In the genomic region with DNA sequence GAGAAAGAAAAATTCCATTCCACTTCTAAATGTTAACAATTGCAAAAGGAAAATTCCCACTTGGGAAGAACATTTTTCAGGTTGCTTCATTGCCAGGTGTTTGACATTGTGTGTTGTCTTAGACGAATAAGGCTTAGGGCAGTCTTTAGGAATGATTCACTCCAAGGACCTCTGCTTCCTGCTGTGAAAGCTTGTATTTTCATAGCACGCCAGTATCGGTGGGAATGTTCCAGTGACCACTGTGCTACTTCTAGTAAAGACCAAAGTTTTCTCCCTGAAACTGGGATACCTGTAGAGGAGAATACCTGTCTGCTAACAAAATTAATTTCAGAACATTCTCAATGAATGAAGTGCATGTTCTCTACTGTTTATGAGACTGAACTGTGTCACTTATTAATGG, we compare ENCODE assay signal across 17 cellular contexts.
DNase-seq lines count a peak whose midpoint lies in the region; ATAC-seq, FAIRE-seq and TF ChIP-seq lines count a peak whose summit lies in the region.
"Had no signal": no experiment of that assay in that cellular context is flagged by ENCODE, and none has a peak within 500 bp of the region (broad histone marks: within the 10 kb centered on the region; RNA-seq: fewer than 3 reads in every experiment).

No MANE protein-coding gene starts in this region.

- H3K4me1 ChIP-seq in HCT116 (ENCODE audit: control insufficient read depth in 1 of 2, insufficient read depth in 2 of 2, low read length in 2 of 2), result peaks cover 13 to 15% of the 10 kb centered on the region in 2 experiments
- no peaks in the 10 kb centered on the region for H3K4me1 ChIP-seq in H1 (replicated peaks in 1 of 4; ENCODE audit: control insufficient read depth in 3 of 4, insufficient read depth in 4 of 4, low read length in 3 of 4)
- H3K4me1 ChIP-seq: ascending aorta, BE2C had no signal

- CTCF ChIA-PET in HCT116 (lab: Charles Lee) (no interaction called here), H1 (lab: Charles Lee; ENCODE audit: partially characterized antibody) (interaction anchor here (0.7 to 1.2 kb wide), 2 partner anchors 12 to 1626 kb away, joined by 3 read pairs; no protein-coding TSS in a partner anchor)

- H3K4me2 ChIP-seq in HCT116 (ENCODE audit: low read length) (peak overlapping the region; percentile 27), H1 (ENCODE audit: insufficient read depth in 1 of 2, low read depth in 2 of 2, low read length in 2 of 2) (no peak overlapping the region)
- H3K4me2 ChIP-seq: SK-N-SH had no signal

- H2BK20ac ChIP-seq in H1 (ENCODE audit: low read length), result no peak overlapping the region

- H3K14ac ChIP-seq in H1 (ENCODE audit: insufficient read length), result no peak overlapping the region

- H2AFZ ChIP-seq in HCT116 (ENCODE audit: low read depth, low read length, poor library complexity, severe bottlenecking) (no peak overlapping the region), H1 (ENCODE audit: low read length) (no peak overlapping the region)

- H3K9me2 ChIP-seq in HCT116 (ENCODE audit: insufficient read depth), result no peaks in the 10 kb centered on the region
- H3K9me2 ChIP-seq: SK-N-SH had no signal

- no peak overlapping the region for H2AK5ac ChIP-seq in H1 (ENCODE audit: low read depth, low read length)

- H3K9me3 ChIP-seq in HCT116 (ENCODE audit: control insufficient read depth in 1 of 2, insufficient read depth in 1 of 2, low read depth in 1 of 2, low read length in 2 of 2) (no peaks in the 10 kb centered on the region), H1 (ENCODE audit: insufficient read depth in 2 of 2, low read depth in 1 of 2, low read length in 1 of 2) (no peaks in the 10 kb centered on the region)
- H3K9me3 ChIP-seq: ascending aorta, BE2C, HAP-1, heart left ventricle, SK-N-SH had no signal

- H3K27ac ChIP-seq in HCT116 (ENCODE audit: low read depth, low read length) (peak overlapping the region; percentile 45; the same call in 1 of the 2 replicates), H1 (ENCODE audit: low read depth, low read length) (no peak overlapping the region)
- H3K27ac ChIP-seq: ascending aorta, heart left ventricle had no signal

- no peak for TF ChIP-seq POLR2A in HCT116 (IDR thresholded peaks at IDR 0.05; ENCODE audit: borderline replicate concordance, extremely low read depth, insufficient read depth, insufficient read length)
- no peak for TF ChIP-seq POLR2A in H1 (IDR thresholded peaks at IDR 0.05; ENCODE audit: control extremely low read depth in 1 of 2, low read depth in 2 of 2, low read length in 2 of 2)

- intact Hi-C loops in HCT116 (cut with micrococcal nuclease), result no loop called here

- H4K5ac ChIP-seq in H1 (ENCODE audit: insufficient read length, low read depth, low read length), result no peak overlapping the region

- H3K79me1 ChIP-seq in H1 (ENCODE audit: low read depth, low read length), result no peaks in the 10 kb centered on the region

- no peak overlapping the region for H4K8ac ChIP-seq in H1 (ENCODE audit: extremely low read depth, insufficient read depth, low read length)

- TF ChIP-seq EP300 in H1 (IDR thresholded peaks at IDR 0.05; ENCODE audit: borderline replicate concordance in 1 of 2, low read depth in 2 of 2, low read length in 2 of 2), result no peak

- TF ChIP-seq RAD21 in HCT116 (IDR thresholded peaks at IDR 0.05; ENCODE audit: low read depth) (no peak), H1 (IDR thresholded peaks at IDR 0.05 in 1 of 2, conservative IDR thresholded peaks at IDR 0.05 in 1 of 2; ENCODE audit: low read depth in 2 of 2, low read length in 2 of 2) (no peak)

- no peak overlapping the region for H3K4me3 ChIP-seq in HCT116 (replicated peaks in 1 of 2; ENCODE audit: low read depth in 1 of 2, low read length in 2 of 2)
- H3K4me3 ChIP-seq in H1 (ENCODE audit: extremely low read depth in 1 of 4, insufficient read depth in 2 of 4, low read depth in 3 of 4, low read length in 4 of 4), result no peak overlapping the region
- H3K4me3 ChIP-seq: ascending aorta, HAP-1, heart left ventricle had no signal

- H3K27me3 ChIP-seq in HCT116 (ENCODE audit: insufficient read depth, low read length) (no peaks in the 10 kb centered on the region), H1 (replicated peaks in 1 of 4; ENCODE audit: control insufficient read depth in 3 of 4, extremely low read depth in 1 of 4, insufficient read depth in 3 of 4, low read length in 3 of 4) (no peaks in the 10 kb centered on the region)
- H3K27me3 ChIP-seq: ascending aorta, BE2C, heart left ventricle had no signal

- ATAC-seq in HCT116 (peak; percentile 71), HG02852 (IDR thresholded peaks at IDR 0.05; ENCODE audit: unreplicated experiment) (no peak)
- ATAC-seq: stimulated activated effector memory CD8-positive, alpha-beta T cell treated with anti-CD3 and anti-CD28 coated beads, Interleukin-12 subunit alpha, Interleukin-12 subunit beta, amount 100 ng/mL, for 72 hours had no signal

- H3K23me2 ChIP-seq in H1 (ENCODE audit: low read depth, low read length), result no peaks in the 10 kb centered on the region

- no peak overlapping the region for H2BK12ac ChIP-seq in H1 (ENCODE audit: low read depth, low read length)

- peak; percentile 18 for DNase-seq in HCT116 (ENCODE audit: low read depth, low spot score)
- DNase-seq in NCI-H69 (lab: John Stamatoyannopoulos, UW), result peak; percentile 89
- no peak for DNase-seq in H1 (ENCODE audit: low read depth in 1 of 2, low spot score in 2 of 2)
- DNase-seq in non-pigmented ciliary epithelial cell (ENCODE audit: low read depth), result peak; percentile 32
- no peak for DNase-seq in COLO829 (ENCODE audit: low spot score)
- no peak for DNase-seq in D341Med (ENCODE audit: low spot score)
- DNase-seq: activated CD4-positive, alpha-beta T cell treated with anti-CD3 and anti-CD28 coated beads for 48 hours; activated naive CD4-positive, alpha-beta T cell treated with anti-CD3 and anti-CD28 coated beads for 36 hours; heart left ventricle; mesenchymal stem cell; NCI-H526 treated with DMSO at 0.1 percent for 48 hours; SK-N-SH had no signal

- TF ChIP-seq CTCF in HCT116 (IDR thresholded peaks at IDR 0.05 in 2 of 3, conservative IDR thresholded peaks at IDR 0.05 in 1 of 3; ENCODE audit: borderline replicate concordance in 1 of 3, insufficient read depth in 1 of 3, low read depth in 2 of 3, low read length in 2 of 3), result no peak
- TF ChIP-seq CTCF in H1 (IDR thresholded peaks at IDR 0.05; ENCODE audit: control extremely low read depth in 1 of 3, insufficient read depth in 1 of 3, low read depth in 1 of 3, low read length in 3 of 3), result no peak

- H3K36me3 ChIP-seq in HCT116 (ENCODE audit: control insufficient read depth in 1 of 2, insufficient read depth in 2 of 2, low read length in 2 of 2) (no peaks in the 10 kb centered on the region), H1 (ENCODE audit: control insufficient read depth in 2 of 4, insufficient read depth in 4 of 4, low read length in 3 of 4) (no peaks in the 10 kb centered on the region)
- H3K36me3 ChIP-seq: ascending aorta, BE2C, HAP-1 had no signal

- no peak overlapping the region for H3K23ac ChIP-seq in H1 (ENCODE audit: insufficient read length)

- no peak overlapping the region for H3K9ac ChIP-seq in HCT116 (ENCODE audit: low read length)
- no peak overlapping the region for H3K9ac ChIP-seq in H1 (replicated peaks in 1 of 4; ENCODE audit: extremely low read depth in 1 of 4, low read depth in 3 of 4, low read length in 3 of 4)
- H3K9ac ChIP-seq: SK-N-SH had no signal

- RAD21 ChIA-PET in HCT116 (lab: Charles Lee; ENCODE audit: low non-redundant PET in 1 of 2, low total read pairs in 2 of 2, uncharacterized antibody in 2 of 2, unreplicated experiment in 2 of 2), result no interaction called here

- H2BK15ac ChIP-seq in H1 (ENCODE audit: low read length), result no peak overlapping the region

- no peaks in the 10 kb centered on the region for H3K79me2 ChIP-seq in HCT116 (ENCODE audit: insufficient read depth, low read length)
- H3K79me2 ChIP-seq in H1 (ENCODE audit: control insufficient read depth in 1 of 2, insufficient read depth in 2 of 2, low read length in 2 of 2), result no peaks in the 10 kb centered on the region; a peak in 1 of 4 replicates

- H2BK5ac ChIP-seq in H1 (ENCODE audit: low read depth, low read length), result no peak overlapping the region

- H4K91ac ChIP-seq in H1 (replicated peaks; ENCODE audit: insufficient read length, low read length), result no peak overlapping the region

- H3K56ac ChIP-seq in H1 (replicated peaks; ENCODE audit: insufficient read length, low read depth, low read length), result no peak overlapping the region

- no peak overlapping the region for H3K4ac ChIP-seq in H1 (replicated peaks; ENCODE audit: insufficient read length, low read depth, low read length)

- no TSS peak for BruUV-seq in HCT116 (replicated peaks; lab: Mats Ljungman, UMichigan)

- POLR2A ChIA-PET in HCT116 (lab: Charles Lee) (no interaction called here), H1 (lab: Charles Lee; ENCODE audit: partially characterized antibody) (no interaction called here)

- H2BK120ac ChIP-seq in H1 (replicated peaks; ENCODE audit: low read depth, low read length), result no peak overlapping the region

- H3K18ac ChIP-seq in H1 (ENCODE audit: extremely low read depth, low read length), result no peak overlapping the region

- FAIRE-seq in H1 (lab: Jason Lieb, UNC), result peak; percentile 32

- 66% methylated on average over 3 of the region's 3 CpGs; no CpG with 5 or more reads in 1 of the 2 experiments for WGBS in H1 (ENCODE audit: extremely low coverage in 1 of 2, insufficient coverage in 1 of 2, insufficient read length in 1 of 2, insufficient replicate concordance in 2 of 2, low coverage in 1 of 2, low lambda C conversion rate in 2 of 2, missing lambda C conversion rate in 1 of 2), 2 experiments

- H4K20me1 ChIP-seq in HCT116 (ENCODE audit: insufficient read depth) (no peaks in the 10 kb centered on the region), H1 (replicated peaks in 1 of 2; ENCODE audit: control insufficient read depth in 1 of 2, insufficient read depth in 2 of 2, low read length in 2 of 2) (no peaks in the 10 kb centered on the region)

TF ChIP-seq in HCT116, 20 proteins besides CTCF, POLR2A, EP300 and RAD21 (continues in another document):
- TF ChIP-seq SIN3A (IDR thresholded peaks at IDR 0.05; ENCODE audit: low read depth) (no peak), TCF7L2 (IDR thresholded peaks at IDR 0.05; ENCODE audit: borderline replicate concordance, extremely low read depth, insufficient read depth, insufficient read length) (no peak), JUND (IDR thresholded peaks at IDR 0.05) (no peak), EZH2 (IDR thresholded peaks at IDR 0.05) (no peak)
- TF ChIP-seq, protein P1, sequence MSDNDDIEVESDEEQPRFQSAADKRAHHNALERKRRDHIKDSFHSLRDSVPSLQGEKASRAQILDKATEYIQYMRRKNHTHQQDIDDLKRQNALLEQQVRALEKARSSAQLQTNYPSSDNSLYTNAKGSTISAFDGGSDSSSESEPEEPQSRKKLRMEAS (IDR thresholded peaks at IDR 0.05), result no peak

TF ChIP-seq in H1, 55 proteins besides CTCF, POLR2A, EP300 and RAD21:
- TF ChIP-seq BCL11A (IDR thresholded peaks at IDR 0.05; ENCODE audit: low read depth in 2 of 2, low read length in 2 of 2) (no peak), TCF12 (IDR thresholded peaks at IDR 0.05; ENCODE audit: low read depth, low read length) (0 out of 2 replicates have a peak, but pooled peaks have one; percentile 33), CTBP2 (IDR thresholded peaks at IDR 0.05; ENCODE audit: borderline replicate concordance, insufficient read depth, insufficient read length, low read length) (no peak)
TF ChIP-seq in H1: peak in this region for 1.

Comparison
In these comparisons a context has a peak if more than half of its experiments do, and no peak if none do; other contexts are left out.
1. DNase-seq: peak in HCT116 (single experiment), NCI-H69 (single experiment) and non-pigmented ciliary epithelial cell (single experiment); none in H1 (0 of 2), COLO829 (single experiment) and D341Med (single experiment).